Comparison of ENCODE assay signal across 8 cellular contexts in the genomic region with DNA sequence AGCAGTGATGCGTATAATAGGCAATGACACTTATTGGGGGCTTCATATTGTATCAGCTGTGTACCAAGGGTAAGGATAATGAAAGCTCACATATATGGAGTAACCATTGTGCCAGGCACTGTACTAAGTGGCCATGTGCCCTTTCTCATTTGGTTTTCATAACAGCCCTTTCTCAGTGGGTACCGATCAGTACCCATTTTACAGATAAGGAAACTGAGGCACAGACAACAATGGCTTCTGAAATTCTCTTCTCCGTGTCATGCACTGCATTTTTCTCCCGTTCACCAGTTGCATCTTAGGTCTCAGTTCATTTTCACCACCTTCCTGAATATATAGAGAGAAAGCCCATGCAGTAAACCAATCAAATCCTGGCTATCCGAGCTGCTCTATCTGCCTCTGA.
"Had no signal": no experiment of that assay in that cellular context is flagged by ENCODE, and none has a peak within 500 bp of the region (broad histone marks: within the 10 kb centered on the region; RNA-seq: fewer than 3 reads in every experiment).

No MANE protein-coding gene starts in this region.

- H3K4me3 ChIP-seq: GM12878 had no signal

- FAIRE-seq: G401.6, GM12878, GM12891, GM12892, GM18507, GM19239 had no signal

- DNase-seq: GDM1, GF-D8 had no signal

- ATAC-seq: GM12878 had no signal
